In genomic region chr5:172716796-172717313, GRCh38 we compare ENCODE assay signal across 8 cellular contexts. TPM values are rescaled to one million over a fixed set of nuclear protein-coding genes. Genes with fewer than 3 reads are reported as not detected.
DNase-seq lines count a peak whose midpoint lies in the region; ATAC-seq and TF ChIP-seq lines count a peak whose summit lies in the region.

No MANE protein-coding gene starts in this region.

- peaks cover 6% of the 10 kb centered on the region for H3K4me1 Mint-ChIP-seq in Caco-2 (ENCODE audit: low read depth, unreplicated experiment)
- H3K4me1 Mint-ChIP-seq in memory B cell, result peaks cover 4% of the 10 kb centered on the region

- DNase-seq in Caco-2 (peak; percentile 78 to 88), NCI-H526 treated with DMSO at 0.1 percent for 48 hours (lab: John Stamatoyannopoulos, UW) (peak; percentile 18), memory B cell (ENCODE audit: low spot score in 2 of 2) (peak; percentile 88 to 93)
- DNase-seq in activated CD8-positive, alpha-beta memory T cell treated with anti-CD3 and anti-CD28 coated beads for 1 hour (ENCODE audit: extremely low read depth in 1 of 2, low read depth in 1 of 2), result peak; percentile 62 to 81
- peak; percentile 66 to 74 (median 69) for DNase-seq in effector memory CD4-positive, alpha-beta T cell
- DNase-seq in stimulated activated CD8-positive, alpha-beta memory T cell treated with anti-CD3 and anti-CD28 coated beads, Interleukin-12 subunit alpha, Interleukin-12 subunit beta, amount 100 ng/mL, for 4 hours (ENCODE audit: low read depth), result peak; percentile 67

- H3K36me3 Mint-ChIP-seq in Caco-2 (ENCODE audit: insufficient read depth, unreplicated experiment) (no peaks in the 10 kb centered on the region), memory B cell (no peaks in the 10 kb centered on the region)

- H3K27me3 Mint-ChIP-seq in Caco-2 (ENCODE audit: insufficient read depth, unreplicated experiment) (no peaks in the 10 kb centered on the region), memory B cell (peaks cover 6% of the 10 kb centered on the region)

- peaks cover 23% of the 10 kb centered on the region for H3K4me1 ChIP-seq in Caco-2
- H3K4me1 ChIP-seq in effector memory CD4-positive, alpha-beta T cell (ENCODE audit: control insufficient read depth, insufficient read depth, low read length, poor library complexity, severe bottlenecking), result peaks cover 8% of the 10 kb centered on the region

- intact Hi-C loops in Caco-2 (cut with micrococcal nuclease; ENCODE audit: unreplicated experiment), result loop anchor here (1.0 to 5.0 kb wide), 5 partner anchors 19 to 185 kb away; no protein-coding TSS in a partner anchor

- no peaks in the 10 kb centered on the region for H3K36me3 ChIP-seq in Caco-2 (ENCODE audit: control insufficient read depth, insufficient read depth, low read length)
- no peaks in the 10 kb centered on the region for H3K36me3 ChIP-seq in effector memory CD4-positive, alpha-beta T cell (ENCODE audit: control insufficient read depth, insufficient read depth, low read length)

- H3K4me3 ChIP-seq in Caco-2 (ENCODE audit: low read depth, low read length), result no peak overlapping the region
- no peak overlapping the region for H3K4me3 ChIP-seq in effector memory CD4-positive, alpha-beta T cell (ENCODE audit: insufficient read depth, low read depth, low read length, poor library complexity, severe bottlenecking)

- no peak overlapping the region for H3K4me3 Mint-ChIP-seq in Caco-2 (ENCODE audit: unreplicated experiment)
- no peak overlapping the region for H3K4me3 Mint-ChIP-seq in memory B cell

- H3K9me3 Mint-ChIP-seq in Caco-2 (ENCODE audit: unreplicated experiment) (no peaks in the 10 kb centered on the region), memory B cell (no peaks in the 10 kb centered on the region)

- ATAC-seq in HG02588 (IDR thresholded peaks at IDR 0.05; ENCODE audit: unreplicated experiment), result peak; percentile 39
- peak; percentile 78 for ATAC-seq in memory B cell (ENCODE audit: low read depth)
- ATAC-seq in HG02970 (IDR thresholded peaks at IDR 0.05; ENCODE audit: low FRiP score, unreplicated experiment), result no peak

- H3K27ac Mint-ChIP-seq in Caco-2 (ENCODE audit: unreplicated experiment) (no peak overlapping the region), memory B cell (peak overlapping the region; percentile 90)

- POLR2A ChIA-PET in Caco-2 (lab: Charles Lee), result interaction anchor here (0.7 to 1.0 kb wide), 3 partner anchors 48 to 56 kb away, joined by 3 to 8 read pairs (median 5); partner anchors contain the start of gene DUSP1

- peak; percentile 86 to 91 for TF ChIP-seq CTCF in Caco-2 (IDR thresholded peaks at IDR 0.05; ENCODE audit: insufficient read depth in 1 of 2, low read depth in 1 of 2, low read length in 1 of 2, severe bottlenecking in 1 of 2, unreplicated experiment in 1 of 2)

- no peak overlapping the region for H3K27ac ChIP-seq in effector memory CD4-positive, alpha-beta T cell (ENCODE audit: insufficient read depth, low read length, poor library complexity, severe bottlenecking)

- no TSS peak for BruUV-seq in Caco-2 (replicated peaks; lab: Mats Ljungman, UMichigan)

- no peaks in the 10 kb centered on the region for H3K27me3 ChIP-seq in Caco-2 (replicated peaks; ENCODE audit: control insufficient read depth, insufficient read depth, low read length)
- no peaks in the 10 kb centered on the region for H3K27me3 ChIP-seq in effector memory CD4-positive, alpha-beta T cell (replicated peaks; ENCODE audit: control insufficient read depth, insufficient read depth, low read length, poor library complexity, severe bottlenecking)

- CTCF ChIA-PET in Caco-2 (lab: Charles Lee), result interaction anchor here (0.5 to 1.6 kb wide), 12 partner anchors 10 to 242 kb away, joined by 3 to 12 read pairs (median 3); partner anchors contain the start of gene DUSP1

- H3K9me3 ChIP-seq in Caco-2, result no peaks in the 10 kb centered on the region
- H3K9me3 ChIP-seq in effector memory CD4-positive, alpha-beta T cell (ENCODE audit: control insufficient read depth, low read length), result no peaks in the 10 kb centered on the region

RNA-seq across cellular contexts. Expression of gene DUSP1, which starts 54.1 kb away (rescaled TPM):
- 28.3 and 29.2 TPM in 2 replicates for total RNA-seq in Caco-2 (2022)

Comparison
In these comparisons a context has a peak if more than half of its experiments do, and no peak if none do; other contexts are left out.
1. DNase-seq: peak in every context shown above with its lines; median percentile 90 in memory B cell; 83 in Caco-2; 72 in activated CD8-positive, alpha-beta memory T cell treated with anti-CD3 and anti-CD28 coated beads for 1 hour; 69 in effector memory CD4-positive, alpha-beta T cell; 67 in stimulated activated CD8-positive, alpha-beta memory T cell treated with anti-CD3 and anti-CD28 coated beads, Interleukin-12 subunit alpha, Interleukin-12 subunit beta, amount 100 ng/mL, for 4 hours; 18 in NCI-H526 treated with DMSO at 0.1 percent for 48 hours.